ENCODE assay signal across 1 cellular context in genomic region chr16:75226550-75227360, GRCh38.
TF ChIP-seq lines count a peak whose summit lies in the region.

No MANE protein-coding gene starts in this region.

TF ChIP-seq in HepG2, 621 proteins besides CTCF, POLR2A, EP300 and RAD21 (continued from another document and continues in another):
- no peak for TF ChIP-seq NR2F6 (IDR thresholded peaks at IDR 0.05)
- 0 out of 2 replicates have a peak, but pooled peaks have one; percentile 16 for TF ChIP-seq NR2F6 (CRISPR knock-in tag; IDR thresholded peaks at IDR 0.05)
- TF ChIP-seq ZFYVE20 (CRISPR knock-in tag; IDR thresholded peaks at IDR 0.05; ENCODE audit: borderline replicate concordance, low read depth) = peak; percentile 48; the same call in 1 of the 2 replicates
- TF ChIP-seq, protein P1, sequence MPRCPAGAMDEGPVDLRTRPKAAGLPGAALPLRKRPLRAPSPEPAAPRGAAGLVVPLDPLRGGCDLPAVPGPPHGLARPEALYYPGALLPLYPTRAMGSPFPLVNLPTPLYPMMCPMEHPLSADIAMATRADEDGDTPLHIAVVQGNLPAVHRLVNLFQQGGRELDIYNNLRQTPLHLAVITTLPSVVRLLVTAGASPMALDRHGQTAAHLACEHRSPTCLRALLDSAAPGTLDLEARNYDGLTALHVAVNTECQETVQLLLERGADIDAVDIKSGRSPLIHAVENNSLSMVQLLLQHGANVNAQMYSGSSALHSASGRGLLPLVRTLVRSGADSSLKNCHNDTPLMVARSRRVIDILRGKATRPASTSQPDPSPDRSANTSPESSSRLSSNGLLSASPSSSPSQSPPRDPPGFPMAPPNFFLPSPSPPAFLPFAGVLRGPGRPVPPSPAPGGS (CRISPR knock-in tag; IDR thresholded peaks at IDR 0.05) = no peak
- TF ChIP-seq AGO2 (optimal IDR thresholded peaks at IDR 0.05; ENCODE audit: low read depth, low read length) = peak; percentile 98
- TF ChIP-seq KDM3A (CRISPR knock-in tag; IDR thresholded peaks at IDR 0.05; ENCODE audit: low read depth) = no peak
- peak; percentile 80 for TF ChIP-seq HNRNPL (IDR thresholded peaks at IDR 0.05; ENCODE audit: low read depth, low read length)
- TF ChIP-seq TARDBP (CRISPR knock-in tag; IDR thresholded peaks at IDR 0.05) = peak; percentile 36; the same call in 1 of the 2 replicates
- 0 out of 2 replicates have a peak, but pooled peaks have one; percentile 35 for TF ChIP-seq ARID4A (CRISPR knock-in tag; IDR thresholded peaks at IDR 0.05; ENCODE audit: borderline replicate concordance)
- TF ChIP-seq ZNF326 (CRISPR knock-in tag; IDR thresholded peaks at IDR 0.05; ENCODE audit: borderline replicate concordance) = peak; percentile 66; the same call in 1 of the 2 replicates
- peak; percentile 42; the same call in 1 of the 2 replicates for TF ChIP-seq MYC (CRISPR knock-in tag; IDR thresholded peaks at IDR 0.05; ENCODE audit: borderline replicate concordance)
- no peak for TF ChIP-seq MXD3 (CRISPR knock-in tag; IDR thresholded peaks at IDR 0.05)
- TF ChIP-seq ELF3 (CRISPR knock-in tag; IDR thresholded peaks at IDR 0.05) = no peak; the same call in 1 of the 2 replicates
- TF ChIP-seq SRSF1 (optimal IDR thresholded peaks at IDR 0.05; ENCODE audit: low read depth, low read length) = peak; percentile 6
- peak; percentile 57; the same call in 1 of the 2 replicates for TF ChIP-seq EED (CRISPR knock-in tag; IDR thresholded peaks at IDR 0.05)
- peak; percentile 52; the same call in 1 of the 2 replicates for TF ChIP-seq CBFB (CRISPR knock-in tag; IDR thresholded peaks at IDR 0.05)
- TF ChIP-seq, protein P2, sequence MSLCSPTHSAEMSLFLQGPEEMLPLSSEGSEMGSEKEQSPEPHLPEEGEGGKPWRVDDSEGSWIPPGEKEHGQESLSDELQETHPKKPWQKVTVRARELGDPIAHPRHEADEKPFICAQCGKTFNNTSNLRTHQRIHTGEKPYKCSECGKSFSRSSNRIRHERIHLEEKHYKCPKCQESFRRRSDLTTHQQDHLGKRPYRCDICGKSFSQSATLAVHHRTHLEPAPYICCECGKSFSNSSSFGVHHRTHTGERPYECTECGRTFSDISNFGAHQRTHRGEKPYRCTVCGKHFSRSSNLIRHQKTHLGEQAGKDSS (CRISPR knock-in tag; IDR thresholded peaks at IDR 0.05; ENCODE audit: borderline replicate concordance, low read depth) = 0 out of 2 replicates have a peak, but pooled peaks have one; percentile 28
- 0 out of 2 replicates have a peak, but pooled peaks have one; percentile 27 for TF ChIP-seq MAX (IDR thresholded peaks at IDR 0.05)
- TF ChIP-seq, protein P3, sequence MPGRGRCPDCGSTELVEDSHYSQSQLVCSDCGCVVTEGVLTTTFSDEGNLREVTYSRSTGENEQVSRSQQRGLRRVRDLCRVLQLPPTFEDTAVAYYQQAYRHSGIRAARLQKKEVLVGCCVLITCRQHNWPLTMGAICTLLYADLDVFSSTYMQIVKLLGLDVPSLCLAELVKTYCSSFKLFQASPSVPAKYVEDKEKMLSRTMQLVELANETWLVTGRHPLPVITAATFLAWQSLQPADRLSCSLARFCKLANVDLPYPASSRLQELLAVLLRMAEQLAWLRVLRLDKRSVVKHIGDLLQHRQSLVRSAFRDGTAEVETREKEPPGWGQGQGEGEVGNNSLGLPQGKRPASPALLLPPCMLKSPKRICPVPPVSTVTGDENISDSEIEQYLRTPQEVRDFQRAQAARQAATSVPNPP (CRISPR knock-in tag; IDR thresholded peaks at IDR 0.05) = no peak
- peak; percentile 55; the same call in 1 of the 2 replicates for TF ChIP-seq ZNF687 (CRISPR knock-in tag; IDR thresholded peaks at IDR 0.05)
- TF ChIP-seq ZFP91 (CRISPR knock-in tag; IDR thresholded peaks at IDR 0.05; ENCODE audit: borderline replicate concordance) = peak; percentile 62; the same call in 1 of the 2 replicates
- TF ChIP-seq, protein P4, sequence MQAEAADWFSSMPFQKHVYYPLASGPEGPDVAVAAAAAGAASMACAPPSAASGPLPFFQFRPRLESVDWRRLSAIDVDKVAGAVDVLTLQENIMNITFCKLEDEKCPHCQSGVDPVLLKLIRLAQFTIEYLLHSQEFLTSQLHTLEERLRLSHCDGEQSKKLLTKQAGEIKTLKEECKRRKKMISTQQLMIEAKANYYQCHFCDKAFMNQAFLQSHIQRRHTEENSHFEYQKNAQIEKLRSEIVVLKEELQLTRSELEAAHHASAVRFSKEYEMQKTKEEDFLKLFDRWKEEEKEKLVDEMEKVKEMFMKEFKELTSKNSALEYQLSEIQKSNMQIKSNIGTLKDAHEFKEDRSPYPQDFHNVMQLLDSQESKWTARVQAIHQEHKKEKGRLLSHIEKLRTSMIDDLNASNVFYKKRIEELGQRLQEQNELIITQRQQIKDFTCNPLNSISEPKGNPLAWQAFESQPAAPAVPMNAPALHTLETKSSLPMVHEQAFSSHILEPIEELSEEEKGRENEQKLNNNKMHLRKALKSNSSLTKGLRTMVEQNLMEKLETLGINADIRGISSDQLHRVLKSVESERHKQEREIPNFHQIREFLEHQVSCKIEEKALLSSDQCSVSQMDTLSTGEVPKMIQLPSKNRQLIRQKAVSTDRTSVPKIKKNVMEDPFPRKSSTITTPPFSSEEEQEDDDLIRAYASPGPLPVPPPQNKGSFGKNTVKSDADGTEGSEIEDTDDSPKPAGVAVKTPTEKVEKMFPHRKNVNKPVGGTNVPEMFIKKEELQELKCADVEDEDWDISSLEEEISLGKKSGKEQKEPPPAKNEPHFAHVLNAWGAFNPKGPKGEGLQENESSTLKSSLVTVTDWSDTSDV (CRISPR knock-in tag; IDR thresholded peaks at IDR 0.05) = no peak
- TF ChIP-seq, protein P5, sequence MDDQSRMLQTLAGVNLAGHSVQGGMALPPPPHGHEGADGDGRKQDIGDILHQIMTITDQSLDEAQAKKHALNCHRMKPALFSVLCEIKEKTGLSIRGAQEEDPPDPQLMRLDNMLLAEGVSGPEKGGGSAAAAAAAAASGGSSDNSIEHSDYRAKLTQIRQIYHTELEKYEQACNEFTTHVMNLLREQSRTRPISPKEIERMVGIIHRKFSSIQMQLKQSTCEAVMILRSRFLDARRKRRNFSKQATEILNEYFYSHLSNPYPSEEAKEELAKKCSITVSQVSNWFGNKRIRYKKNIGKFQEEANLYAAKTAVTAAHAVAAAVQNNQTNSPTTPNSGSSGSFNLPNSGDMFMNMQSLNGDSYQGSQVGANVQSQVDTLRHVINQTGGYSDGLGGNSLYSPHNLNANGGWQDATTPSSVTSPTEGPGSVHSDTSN (CRISPR knock-in tag; IDR thresholded peaks at IDR 0.05; ENCODE audit: borderline replicate concordance) = no peak
- TF ChIP-seq RBFOX2 (IDR thresholded peaks at IDR 0.05; ENCODE audit: low read depth, low read length) = peak; percentile 29; the same call in 1 of the 2 replicates
- peak; percentile 2; the same call in 1 of the 2 replicates for TF ChIP-seq ZBTB38 (CRISPR knock-in tag; IDR thresholded peaks at IDR 0.05)
- no peak for TF ChIP-seq GTF2F1 (IDR thresholded peaks at IDR 0.05; ENCODE audit: low read length)
- peak; percentile 25 for TF ChIP-seq RBM39 (IDR thresholded peaks at IDR 0.05; ENCODE audit: low read depth, low read length, poor library complexity, severe bottlenecking)
- TF ChIP-seq AKAP8 (CRISPR knock-in tag; IDR thresholded peaks at IDR 0.05) = peak; percentile 92
- peak; percentile 44; the same call in 1 of the 2 replicates for TF ChIP-seq ZNF580 (CRISPR knock-in tag; IDR thresholded peaks at IDR 0.05; ENCODE audit: borderline replicate concordance, low read depth)
- 0 out of 2 replicates have a peak, but pooled peaks have one; percentile 17 for TF ChIP-seq STAG1 (CRISPR knock-in tag; IDR thresholded peaks at IDR 0.05)
- TF ChIP-seq ADNP (CRISPR knock-in tag; IDR thresholded peaks at IDR 0.05) = no peak
- TF ChIP-seq, protein P6, sequence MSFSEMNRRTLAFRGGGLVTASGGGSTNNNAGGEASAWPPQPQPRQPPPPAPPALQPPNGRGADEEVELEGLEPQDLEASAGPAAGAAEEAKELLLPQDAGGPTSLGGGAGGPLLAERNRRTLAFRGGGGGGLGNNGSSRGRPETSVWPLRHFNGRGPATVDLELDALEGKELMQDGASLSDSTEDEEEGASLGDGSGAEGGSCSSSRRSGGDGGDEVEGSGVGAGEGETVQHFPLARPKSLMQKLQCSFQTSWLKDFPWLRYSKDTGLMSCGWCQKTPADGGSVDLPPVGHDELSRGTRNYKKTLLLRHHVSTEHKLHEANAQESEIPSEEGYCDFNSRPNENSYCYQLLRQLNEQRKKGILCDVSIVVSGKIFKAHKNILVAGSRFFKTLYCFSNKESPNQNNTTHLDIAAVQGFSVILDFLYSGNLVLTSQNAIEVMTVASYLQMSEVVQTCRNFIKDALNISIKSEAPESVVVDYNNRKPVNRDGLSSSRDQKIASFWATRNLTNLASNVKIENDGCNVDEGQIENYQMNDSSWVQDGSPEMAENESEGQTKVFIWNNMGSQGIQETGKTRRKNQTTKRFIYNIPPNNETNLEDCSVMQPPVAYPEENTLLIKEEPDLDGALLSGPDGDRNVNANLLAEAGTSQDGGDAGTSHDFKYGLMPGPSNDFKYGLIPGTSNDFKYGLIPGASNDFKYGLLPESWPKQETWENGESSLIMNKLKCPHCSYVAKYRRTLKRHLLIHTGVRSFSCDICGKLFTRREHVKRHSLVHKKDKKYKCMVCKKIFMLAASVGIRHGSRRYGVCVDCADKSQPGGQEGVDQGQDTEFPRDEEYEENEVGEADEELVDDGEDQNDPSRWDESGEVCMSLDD (CRISPR knock-in tag; IDR thresholded peaks at IDR 0.05; ENCODE audit: borderline replicate concordance) = no peak
- TF ChIP-seq ARNT2 (CRISPR knock-in tag; IDR thresholded peaks at IDR 0.05; ENCODE audit: low read depth) = peak; percentile 54; the same call in 1 of the 2 replicates
- TF ChIP-seq ATF1 (CRISPR knock-in tag; IDR thresholded peaks at IDR 0.05) = no peak
